Comparison of ENCODE assay signal across 8 cellular contexts in the genomic region with DNA sequence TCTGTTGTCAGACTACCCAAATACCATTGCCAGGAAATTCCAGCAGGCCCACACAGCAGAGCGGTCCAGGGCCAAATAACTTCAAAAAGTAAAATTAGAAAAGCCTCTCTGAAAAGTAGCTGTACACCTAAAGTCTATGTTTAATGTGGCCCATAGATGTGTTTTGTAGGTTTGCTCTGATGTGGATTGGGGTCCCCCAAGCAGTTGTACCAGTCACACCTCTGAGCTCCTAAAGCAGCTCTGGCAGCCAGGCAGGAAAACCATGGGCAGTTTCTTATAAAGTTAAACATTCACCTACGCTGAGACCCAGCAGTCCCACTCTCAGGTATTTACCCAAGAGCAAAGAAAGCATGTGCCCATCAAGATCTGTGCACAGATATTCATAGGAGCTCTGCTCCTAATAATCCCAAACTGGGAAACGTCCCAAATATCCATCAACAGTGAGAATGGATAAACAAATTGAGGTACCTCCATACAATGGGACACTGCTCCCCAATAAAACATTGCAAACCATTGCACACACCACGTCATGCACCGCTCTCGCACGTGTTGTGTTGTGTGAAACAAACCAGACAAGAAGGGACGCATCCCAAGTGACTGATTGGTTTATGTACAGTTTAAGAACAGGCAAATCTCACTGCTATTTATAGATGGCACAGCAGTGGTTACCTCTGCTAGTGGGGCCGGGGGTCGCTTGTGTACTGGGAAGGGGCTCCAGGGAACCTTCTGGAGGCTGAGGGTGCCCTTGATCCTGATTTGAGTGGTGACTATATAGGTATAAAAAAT. TPM values are rescaled to one million over a fixed set of nuclear protein-coding genes. Genes with fewer than 3 reads are reported as not detected.
DNase-seq lines count a peak whose midpoint lies in the region; ATAC-seq, FAIRE-seq and TF ChIP-seq lines count a peak whose summit lies in the region.

No MANE protein-coding gene starts in this region.

- TF ChIP-seq CTCF in breast epithelium (IDR thresholded peaks at IDR 0.05) (no peak), MCF 10A (IDR thresholded peaks at IDR 0.05; ENCODE audit: unreplicated experiment) (no peak), Peyer's patch (IDR thresholded peaks at IDR 0.05) (no peak), keratinocyte (optimal IDR thresholded peaks at IDR 0.05 in 1 of 3, IDR thresholded peaks at IDR 0.05 in 1 of 3, conservative IDR thresholded peaks at IDR 0.05 in 1 of 3; ENCODE audit: extremely low read depth in 1 of 3, insufficient read depth in 2 of 3, low read length in 3 of 3) (no peak), uterus (IDR thresholded peaks at IDR 0.05) (no peak)

- H3K4me1 ChIP-seq in breast epithelium (peaks cover 0 to 11% of the 10 kb centered on the region in 2 donors), Peyer's patch (peaks cover 4 to 21% (median 15%) of the 10 kb centered on the region in 4 donors), keratinocyte (ENCODE audit: control insufficient read depth, extremely low read depth, insufficient read depth, low read length) (peaks cover 11% of the 10 kb centered on the region), uterus (peaks cover 0 to 9% of the 10 kb centered on the region in 2 donors)

- H3K27me3 Mint-ChIP-seq in MCF 10A (ENCODE audit: insufficient read depth, unreplicated experiment): peaks cover 14% of the 10 kb centered on the region

- POLR2A ChIA-PET in MCF 10A (lab: Yijun Ruan, JAX): interaction anchor here (0.6 kb wide), 1 partner anchor 890 kb away, joined by 3 read pairs; no protein-coding TSS in a partner anchor

- no peak for FAIRE-seq in keratinocyte (lab: Jason Lieb, UNC)

- H3K9ac ChIP-seq in keratinocyte (ENCODE audit: control insufficient read depth, extremely low read depth, insufficient read depth, low read length): peak overlapping the region; percentile 48

- H3K9me3 ChIP-seq in breast epithelium (no peaks in the 10 kb centered on the region), Peyer's patch (no peaks in the 10 kb centered on the region), keratinocyte (ENCODE audit: control insufficient read depth, low read depth, low read length) (no peaks in the 10 kb centered on the region), uterus (no peaks in the 10 kb centered on the region)

- BruUV-seq in MCF 10A (replicated peaks; lab: Mats Ljungman, UMichigan): no TSS peak

- no peaks in the 10 kb centered on the region for H3K79me2 ChIP-seq in keratinocyte (ENCODE audit: control insufficient read depth, insufficient read depth, low read length)

- CTCF ChIA-PET in MCF 10A (lab: Yijun Ruan, JAX): no interaction called here

- TF ChIP-seq POLR2A in breast epithelium (IDR thresholded peaks at IDR 0.05): no peak
- TF ChIP-seq POLR2A in Peyer's patch (IDR thresholded peaks at IDR 0.05): no peak
- TF ChIP-seq POLR2A in uterus (IDR thresholded peaks at IDR 0.05): no peak

- no peak overlapping the region for H2AFZ ChIP-seq in keratinocyte (ENCODE audit: control insufficient read depth, low read length)

- H3K9me1 ChIP-seq in keratinocyte (ENCODE audit: control insufficient read depth, extremely low read depth, insufficient read depth, low read length): no peaks in the 10 kb centered on the region

- H3K4me3 Mint-ChIP-seq in MCF 10A (ENCODE audit: unreplicated experiment): no peak overlapping the region

- H3K27ac Mint-ChIP-seq in MCF 10A (ENCODE audit: low read depth, unreplicated experiment): no peak overlapping the region

- H3K9me3 Mint-ChIP-seq in MCF 10A (ENCODE audit: unreplicated experiment): no peaks in the 10 kb centered on the region

- H3K4me3 ChIP-seq in breast epithelium (peak overlapping the region in 2 of 3 donors; percentile 40 to 59), Peyer's patch (peak overlapping the region in 3 of 4 donors; percentile 23 to 38 (median 31)), keratinocyte (ENCODE audit: control insufficient read depth in 2 of 3, extremely low read depth in 1 of 3, insufficient read depth in 2 of 3, low read depth in 1 of 3, low read length in 3 of 3) (peak overlapping the region in 2 of 3 experiments; percentile 5 to 15), uterus (peak overlapping the region in 1 of 2 donors; percentile 18)

- no peaks in the 10 kb centered on the region for H3K27me3 ChIP-seq in breast epithelium
- no peaks in the 10 kb centered on the region for H3K27me3 ChIP-seq in Peyer's patch
- H3K27me3 ChIP-seq in keratinocyte (ENCODE audit: control insufficient read depth, extremely low read depth, insufficient read depth, low read length): no peaks in the 10 kb centered on the region
- H3K27me3 ChIP-seq in uterus: no peaks in the 10 kb centered on the region

- H3K36me3 ChIP-seq in breast epithelium (no peaks in the 10 kb centered on the region), Peyer's patch (no peaks in the 10 kb centered on the region), keratinocyte (ENCODE audit: control insufficient read depth in 2 of 2, extremely low read depth in 1 of 2, insufficient read depth in 2 of 2, low read length in 2 of 2) (no peaks in the 10 kb centered on the region), uterus (no peaks in the 10 kb centered on the region)

- intact Hi-C loops in breast epithelium (cut with DNase I; ENCODE audit: low total_unique reads) (no loop called here), MCF 10A (cut with micrococcal nuclease) (no loop called here), uterus (cut with DNase I; ENCODE audit: low total_unique reads) (no loop called here)

- no peaks in the 10 kb centered on the region for H4K20me1 ChIP-seq in keratinocyte (ENCODE audit: control insufficient read depth, extremely low read depth, insufficient read depth, low read length)

- no peaks in the 10 kb centered on the region for H3K4me1 Mint-ChIP-seq in MCF 10A (ENCODE audit: insufficient read depth, unreplicated experiment)

- ATAC-seq in GM21786 (IDR thresholded peaks at IDR 0.05; ENCODE audit: unreplicated experiment): no peak

- DNase-seq in breast epithelium (ENCODE audit: low spot score in 2 of 2) (no peak), MCF 10A (ENCODE audit: unreplicated experiment) (no peak), Peyer's patch (peak in 1 of 3 donors; percentile 56), keratinocyte (ENCODE audit: low read depth, low spot score) (no peak), uterus (peak in 1 of 2 donors; percentile 51), iPS-NIHi11 (ENCODE audit: low spot score) (no peak), DMS153 treated with DMSO at 0.1 percent for 48 hours (lab: John Stamatoyannopoulos, UW; ENCODE audit: unreplicated experiment) (no peak)

- dilution Hi-C loops in keratinocyte (cut with MboI; ENCODE audit: extremely low pct_ligation_motif_present, low sequenced_read_pairs): no loop called here

- H3K36me3 Mint-ChIP-seq in MCF 10A (ENCODE audit: insufficient read depth, unreplicated experiment): no peaks in the 10 kb centered on the region

- peak overlapping the region; percentile 11 to 61 for H3K27ac ChIP-seq in breast epithelium
- peak overlapping the region in 1 of 4 donors; percentile 77 for H3K27ac ChIP-seq in Peyer's patch
- H3K27ac ChIP-seq in keratinocyte (ENCODE audit: control insufficient read depth, insufficient read depth, low read length): no peak overlapping the region
- H3K27ac ChIP-seq in uterus: peak overlapping the region; percentile 48 to 59

- peak overlapping the region; percentile 73 for H3K4me2 ChIP-seq in keratinocyte (ENCODE audit: control insufficient read depth, extremely low read depth, insufficient read depth, low read depth, low read length)

RNA-seq across cellular contexts. Expression of a gene that starts 15.8 kb away (rescaled TPM):
- not detected for total RNA-seq in breast epithelium
- not detected in 2 replicates for total RNA-seq in MCF 10A (2022)
- total RNA-seq in Peyer's patch: not detected
- not detected in 3 replicates for polyA plus RNA-seq in keratinocyte
- not detected for polyA plus RNA-seq in keratinocyte (2011; ENCODE audit: low read depth)
- not detected in 2 replicates for polyA plus RNA-seq in keratinocyte (2011; cell fraction: cytosol; rRNA removed)
- polyA plus RNA-seq in keratinocyte (2011; cell fraction: nucleus; rRNA removed): not detected in 2 replicates
- not detected in 2 replicates for polyA plus RNA-seq in keratinocyte (2012; ENCODE audit: low replicate concordance)
- polyA minus RNA-seq in keratinocyte: not detected in 3 replicates
- not detected for polyA minus RNA-seq in keratinocyte (2011; cell fraction: cytosol; rRNA and poly(A)+ RNA removed)
- not detected in 2 replicates for polyA minus RNA-seq in keratinocyte (2011; cell fraction: nucleus; rRNA and poly(A)+ RNA removed)
- not detected for total RNA-seq in uterus

RNA-seq across cellular contexts. Expression of a gene that starts 20.6 kb away (rescaled TPM):
- total RNA-seq in breast epithelium (not detected), MCF 10A (2022) (not detected in 2 replicates), Peyer's patch (not detected), uterus (not detected)
- polyA plus RNA-seq in keratinocyte: not detected in 3 replicates
- not detected for polyA plus RNA-seq in keratinocyte (2011; ENCODE audit: low read depth)
- polyA plus RNA-seq in keratinocyte (2011; cell fraction: cytosol; rRNA removed): not detected in 2 replicates
- not detected in 2 replicates for polyA plus RNA-seq in keratinocyte (2011; cell fraction: nucleus; rRNA removed)
- polyA plus RNA-seq in keratinocyte (2012; ENCODE audit: low replicate concordance): not detected in 2 replicates
- not detected in 3 replicates for polyA minus RNA-seq in keratinocyte
- not detected for polyA minus RNA-seq in keratinocyte (2011; cell fraction: cytosol; rRNA and poly(A)+ RNA removed)
- not detected in 2 replicates for polyA minus RNA-seq in keratinocyte (2011; cell fraction: nucleus; rRNA and poly(A)+ RNA removed)

RNA-seq across cellular contexts. Expression of a gene that starts 23.5 kb away (rescaled TPM):
- not detected for total RNA-seq in breast epithelium
- total RNA-seq in MCF 10A (2022): not detected in 2 replicates
- not detected for total RNA-seq in Peyer's patch
- not detected in 3 replicates for polyA plus RNA-seq in keratinocyte
- polyA plus RNA-seq in keratinocyte (2011; ENCODE audit: low read depth): not detected
- not detected in 2 replicates for polyA plus RNA-seq in keratinocyte (2011; cell fraction: cytosol; rRNA removed)
- not detected in 2 replicates for polyA plus RNA-seq in keratinocyte (2011; cell fraction: nucleus; rRNA removed)
- not detected in 2 replicates for polyA plus RNA-seq in keratinocyte (2012; ENCODE audit: low replicate concordance)
- polyA minus RNA-seq in keratinocyte: not detected in 3 replicates
- polyA minus RNA-seq in keratinocyte (2011; cell fraction: cytosol; rRNA and poly(A)+ RNA removed): not detected
- not detected in 2 replicates for polyA minus RNA-seq in keratinocyte (2011; cell fraction: nucleus; rRNA and poly(A)+ RNA removed)
- not detected for total RNA-seq in uterus

RNA-seq across cellular contexts. Expression of a gene that starts 27.8 kb away (rescaled TPM):
- total RNA-seq in breast epithelium: not detected
- total RNA-seq in MCF 10A (2022): not detected in 2 replicates
- total RNA-seq in Peyer's patch: not detected
- polyA plus RNA-seq in keratinocyte: not detected in 3 replicates
- polyA plus RNA-seq in keratinocyte (2011; ENCODE audit: low read depth): not detected
- not detected in 2 replicates for polyA plus RNA-seq in keratinocyte (2011; cell fraction: cytosol; rRNA removed)
- not detected in 2 replicates for polyA plus RNA-seq in keratinocyte (2011; cell fraction: nucleus; rRNA removed)
- polyA plus RNA-seq in keratinocyte (2012; ENCODE audit: low replicate concordance): not detected in 2 replicates
- polyA minus RNA-seq in keratinocyte: not detected in 3 replicates
- not detected for polyA minus RNA-seq in keratinocyte (2011; cell fraction: cytosol; rRNA and poly(A)+ RNA removed)
- not detected in 2 replicates for polyA minus RNA-seq in keratinocyte (2011; cell fraction: nucleus; rRNA and poly(A)+ RNA removed)
- total RNA-seq in uterus: not detected

RNA-seq across cellular contexts. Expression of a gene that starts 40.9 kb away (rescaled TPM):
- total RNA-seq in breast epithelium (1 to 10 TPM; 4.1 to 9.0 (median 5.6) TPM), MCF 10A (2022) (1.4 and 1.6 TPM in 2 replicates), Peyer's patch (10 to 100 TPM in 3 of 4 donors, 1 to 10 TPM in 1; 8.7 to 19.0 (median 15.3) TPM), uterus (10 to 100 TPM in 1 of 4 donors, 1 to 10 TPM in 2, not detected in 1; 6.4 to 45.3 (median 7.6) TPM)
- 0.98 to 2.8 TPM (median 2.4 TPM) in 3 replicates for polyA plus RNA-seq in keratinocyte
- polyA plus RNA-seq in keratinocyte (2011; ENCODE audit: low read depth): 0.80 TPM
- 0.79 and 1.2 TPM in 2 replicates for polyA plus RNA-seq in keratinocyte (2011; cell fraction: cytosol; rRNA removed)
- polyA plus RNA-seq in keratinocyte (2011; cell fraction: nucleus; rRNA removed): 2.0 and 2.9 TPM in 2 replicates
- polyA plus RNA-seq in keratinocyte (2012; ENCODE audit: low replicate concordance): 3.1 and 3.8 TPM in 2 replicates
- polyA minus RNA-seq in keratinocyte: 0.38 to 6.6 TPM (median 0.92 TPM) in 3 replicates
- polyA minus RNA-seq in keratinocyte (2011; cell fraction: cytosol; rRNA and poly(A)+ RNA removed): 2.3 TPM
- 1.9 and 4.1 TPM in 2 replicates for polyA minus RNA-seq in keratinocyte (2011; cell fraction: nucleus; rRNA and poly(A)+ RNA removed)
